In genomic region chr7:44976040-44976745, GRCh38 we compare ENCODE assay signal across 18 cellular contexts. TPM values are rescaled to one million over a fixed set of nuclear protein-coding genes. Genes with fewer than 3 reads are reported as not detected.
DNase-seq lines count a peak whose midpoint lies in the region; ATAC-seq and TF ChIP-seq lines count a peak whose summit lies in the region.
"Had no signal": no experiment of that assay in that cellular context is flagged by ENCODE, and none has a peak within 500 bp of the region (broad histone marks: within the 10 kb centered on the region; RNA-seq: fewer than 3 reads in every experiment).

No MANE protein-coding gene starts in this region.

- no peaks in the 10 kb centered on the region for H3K9me2 ChIP-seq in GM23338 (ENCODE audit: insufficient read depth)

- intact Hi-C loops in left lung (cut with DNase I) = no loop called here

- H3K4me3 ChIP-seq in GM23338 (no peak overlapping the region), neutrophil (ENCODE audit: low read depth in 1 of 2, low read length in 1 of 2) (no peak overlapping the region), left lung (peak overlapping the region in 1 of 2 donors; percentile 63)
- H3K4me3 ChIP-seq: vagina had no signal

- no peak overlapping the region for H3K4me2 ChIP-seq in GM23338

- H3K36me3 ChIP-seq in GM23338 (ENCODE audit: insufficient read depth) (0 out of 2 replicates have a peak, but pooled peaks cover 4% of the 10 kb centered on the region), neutrophil (peaks cover 58% of the 10 kb centered on the region), left lung (peaks cover 0 to 62% of the 10 kb centered on the region in 2 donors)

- POLR2A ChIA-PET in activated CD4-positive, alpha-beta T cell treated with anti-CD3 and anti-CD28 coated beads, Interleukin-2, amount 10 ng/mL, durations not matched to agents 7 days and 5 days (lab: Charles Lee) = no interaction called here

- no peak overlapping the region for H3K27ac ChIP-seq in GM23338 (ENCODE audit: low read depth)
- peak overlapping the region; percentile 92 for H3K27ac ChIP-seq in neutrophil
- no peak overlapping the region for H3K27ac ChIP-seq in left lung
- H3K27ac ChIP-seq: vagina, WERI-Rb-1 had no signal

- 0 out of 2 replicates have a peak, but pooled peaks cover 1% of the 10 kb centered on the region for H3F3A ChIP-seq in GM23338 (replicated peaks; ENCODE audit: low read depth)

- H3K79me2 ChIP-seq in GM23338 (replicated peaks; ENCODE audit: insufficient read depth) = no peaks in the 10 kb centered on the region

- H3K4me3 Mint-ChIP-seq in activated CD4-positive, alpha-beta T cell treated with anti-CD3 and anti-CD28 coated beads, Interleukin-2, amount 10 ng/mL, durations not matched to agents 7 days and 5 days = peak overlapping the region; percentile 98
- H3K4me3 Mint-ChIP-seq in GM23338 (no peak overlapping the region), type B pancreatic cell (no peak overlapping the region)
- peak overlapping the region; percentile 92 for H3K4me3 Mint-ChIP-seq in activated naive CD8-positive, alpha-beta T cell
- H3K4me3 Mint-ChIP-seq: endodermal cell had no signal

- DNase-seq in activated CD4-positive, alpha-beta T cell treated with anti-CD3 and anti-CD28 coated beads, Interleukin-2, amount 10 ng/mL, durations not matched to agents 7 days and 5 days = no peak
- DNase-seq in activated CD4-positive, alpha-beta T cell treated with anti-CD3 and anti-CD28 coated beads for 1 hour = no peak
- DNase-seq in GM23338 (ENCODE audit: low spot score) (no peak), type B pancreatic cell (ENCODE audit: extremely low spot score, unreplicated experiment) (no peak), left lung (no peak)
- DNase-seq: endodermal cell, KG1, mesenchymal stem cell, NCI-H1694, NCI-H446 treated with DMSO at 0.1 percent for 48 hours, stomach, WERI-Rb-1 had no signal

- no peaks in the 10 kb centered on the region for H3K27me3 Mint-ChIP-seq in activated CD4-positive, alpha-beta T cell treated with anti-CD3 and anti-CD28 coated beads, Interleukin-2, amount 10 ng/mL, durations not matched to agents 7 days and 5 days
- H3K27me3 Mint-ChIP-seq in GM23338 (ENCODE audit: insufficient read depth, low read depth, poor library complexity) = peaks cover 7% of the 10 kb centered on the region
- no peaks in the 10 kb centered on the region for H3K27me3 Mint-ChIP-seq in activated naive CD8-positive, alpha-beta T cell
- H3K27me3 Mint-ChIP-seq in type B pancreatic cell = no peaks in the 10 kb centered on the region

- no peak for TF ChIP-seq CTCF in GM23338 (conservative IDR thresholded peaks at IDR 0.05; ENCODE audit: low read depth in 2 of 2)
- no peak for TF ChIP-seq CTCF in neutrophil (IDR thresholded peaks at IDR 0.05)
- TF ChIP-seq CTCF in type B pancreatic cell (conservative IDR thresholded peaks at IDR 0.05) = no peak
- TF ChIP-seq CTCF in left lung (IDR thresholded peaks at IDR 0.05) = no peak

- H3K9me3 Mint-ChIP-seq in activated CD4-positive, alpha-beta T cell treated with anti-CD3 and anti-CD28 coated beads, Interleukin-2, amount 10 ng/mL, durations not matched to agents 7 days and 5 days = no peaks in the 10 kb centered on the region
- H3K9me3 Mint-ChIP-seq in GM23338 (no peaks in the 10 kb centered on the region), type B pancreatic cell (no peaks in the 10 kb centered on the region)
- no peaks in the 10 kb centered on the region for H3K9me3 Mint-ChIP-seq in activated naive CD8-positive, alpha-beta T cell (ENCODE audit: low read depth)
- H3K9me3 Mint-ChIP-seq: endodermal cell had no signal

- CTCF ChIA-PET in activated CD4-positive, alpha-beta T cell treated with anti-CD3 and anti-CD28 coated beads, Interleukin-2, amount 10 ng/mL, durations not matched to agents 7 days and 5 days (lab: Charles Lee) = interaction anchor here (0.6 to 1.1 kb wide), 6 partner anchors 12 to 160 kb away, joined by 3 to 4 read pairs (median 3); no protein-coding TSS in a partner anchor

- H3K9me3 ChIP-seq in neutrophil (no peaks in the 10 kb centered on the region), left lung (no peaks in the 10 kb centered on the region)
- H3K9me3 ChIP-seq: stomach, vagina had no signal

- peak overlapping the region; percentile 95 for H3K27ac Mint-ChIP-seq in activated CD4-positive, alpha-beta T cell treated with anti-CD3 and anti-CD28 coated beads, Interleukin-2, amount 10 ng/mL, durations not matched to agents 7 days and 5 days
- H3K27ac Mint-ChIP-seq in GM23338 (peak overlapping the region; percentile 59; the same call in 1 of the 2 replicates), type B pancreatic cell (no peak overlapping the region)
- peak overlapping the region; percentile 73 for H3K27ac Mint-ChIP-seq in activated naive CD8-positive, alpha-beta T cell
- H3K27ac Mint-ChIP-seq: endodermal cell had no signal

- no peaks in the 10 kb centered on the region for H3K27me3 ChIP-seq in GM23338 (ENCODE audit: insufficient read depth)
- H3K27me3 ChIP-seq in neutrophil = no peaks in the 10 kb centered on the region
- no peaks in the 10 kb centered on the region for H3K27me3 ChIP-seq in left lung
- H3K27me3 ChIP-seq: stomach, vagina had no signal

- ATAC-seq in GM23338 (no peak), left lung (no peak), HG02759 (IDR thresholded peaks at IDR 0.05; ENCODE audit: unreplicated experiment) (no peak)
- ATAC-seq: HCT116, SK-N-SH treated with all-trans-retinoic acid at 6 μM for 48 hours had no signal

- H3K4me1 ChIP-seq in GM23338 (ENCODE audit: insufficient read depth) = no peaks in the 10 kb centered on the region
- H3K4me1 ChIP-seq in neutrophil (ENCODE audit: control insufficient read depth in 1 of 2, insufficient read depth in 1 of 2, low read depth in 1 of 2, low read length in 1 of 2) = peaks cover 41 to 42% of the 10 kb centered on the region in 2 experiments
- H3K4me1 ChIP-seq in left lung = peaks cover 27 to 74% of the 10 kb centered on the region in 2 donors

- H3K36me3 Mint-ChIP-seq in activated CD4-positive, alpha-beta T cell treated with anti-CD3 and anti-CD28 coated beads, Interleukin-2, amount 10 ng/mL, durations not matched to agents 7 days and 5 days (ENCODE audit: low read depth) = peaks cover 70% of the 10 kb centered on the region
- H3K36me3 Mint-ChIP-seq in GM23338 (ENCODE audit: low read depth) = peaks cover 12% of the 10 kb centered on the region
- H3K36me3 Mint-ChIP-seq in activated naive CD8-positive, alpha-beta T cell = no peaks in the 10 kb centered on the region
- no peaks in the 10 kb centered on the region for H3K36me3 Mint-ChIP-seq in type B pancreatic cell

- no peaks in the 10 kb centered on the region for H4K20me1 ChIP-seq in GM23338 (replicated peaks; ENCODE audit: insufficient read depth)

- H2AFZ ChIP-seq in GM23338 = no peak overlapping the region

- peaks cover 60% of the 10 kb centered on the region for H3K4me1 Mint-ChIP-seq in activated CD4-positive, alpha-beta T cell treated with anti-CD3 and anti-CD28 coated beads, Interleukin-2, amount 10 ng/mL, durations not matched to agents 7 days and 5 days
- H3K4me1 Mint-ChIP-seq in GM23338 = no peaks in the 10 kb centered on the region; the same call in 2 of the 3 replicates
- peaks cover 60% of the 10 kb centered on the region for H3K4me1 Mint-ChIP-seq in activated naive CD8-positive, alpha-beta T cell (ENCODE audit: low read depth)
- H3K4me1 Mint-ChIP-seq in type B pancreatic cell (ENCODE audit: unreplicated experiment) = peaks cover 4% of the 10 kb centered on the region
- H3K4me1 Mint-ChIP-seq: endodermal cell had no signal

TF ChIP-seq in GM23338, 12 proteins besides CTCF, POLR2A, EP300 and RAD21 (continues in another document):
- TF ChIP-seq REST (IDR thresholded peaks at IDR 0.05; ENCODE audit: unreplicated experiment) = no peak
- no peak for TF ChIP-seq STAT1 (IDR thresholded peaks at IDR 0.05; ENCODE audit: unreplicated experiment)

RNA-seq across cellular contexts. Expression of gene MYO1G, which starts 2.6 kb away (rescaled TPM):
- 100 to 1,000 TPM; 414 to 457 TPM for total RNA-seq in activated CD4-positive, alpha-beta T cell treated with anti-CD3 and anti-CD28 coated beads, Interleukin-2, amount 10 ng/mL, durations not matched to agents 7 days and 5 days
- total RNA-seq in GM23338 (2014; rRNA removed; shearing (Covaris generic)) = 0.08 and 0.10 TPM in 2 replicates
- 0.11 and 0.31 TPM in 2 replicates for polyA plus RNA-seq in GM23338 (2016; fragmentation: Nextera tagmentation; extraction: Ambion mirVana)
- 0.52 and 0.53 TPM in 2 replicates for total RNA-seq in type B pancreatic cell (ENCODE audit: low replicate concordance)
- total RNA-seq in left lung = 10 to 100 TPM; 23.9 to 40.9 TPM

RNA-seq across cellular contexts. Expression of gene CCM2, which starts 23.8 kb away (rescaled TPM):
- total RNA-seq in activated CD4-positive, alpha-beta T cell treated with anti-CD3 and anti-CD28 coated beads, Interleukin-2, amount 10 ng/mL, durations not matched to agents 7 days and 5 days = 100 to 1,000 TPM; 134 TPM
- 37.0 and 40.1 TPM in 2 replicates for total RNA-seq in GM23338 (2014; rRNA removed; shearing (Covaris generic))
- polyA plus RNA-seq in GM23338 (2016; fragmentation: Nextera tagmentation; extraction: Ambion mirVana) = 24.0 and 24.9 TPM in 2 replicates
- total RNA-seq in type B pancreatic cell (ENCODE audit: low replicate concordance) = 29.8 and 33.8 TPM in 2 replicates
- total RNA-seq in left lung = 10 to 100 TPM; 43.4 to 50.1 TPM

Comparison
In these comparisons a context has a peak if more than half of its experiments do, and no peak if none do; other contexts are left out.
1. H3K4me3 Mint-ChIP-seq: peak in activated CD4-positive, alpha-beta T cell treated with anti-CD3 and anti-CD28 coated beads, Interleukin-2, amount 10 ng/mL, durations not matched to agents 7 days and 5 days (single experiment) and activated naive CD8-positive, alpha-beta T cell (single experiment); none in GM23338 (single experiment) and type B pancreatic cell (single experiment).
2. RNA of gene MYO1G, which starts 2.6 kb away (total RNA-seq): 414 to 457 TPM in activated CD4-positive, alpha-beta T cell treated with anti-CD3 and anti-CD28 coated beads, Interleukin-2, amount 10 ng/mL, durations not matched to agents 7 days and 5 days and 23.9 to 40.9 TPM in left lung; 0.52 to 0.53 TPM in type B pancreatic cell and 0.08 to 0.10 TPM in GM23338; every median in the first group is over 10 times any median in the second.